16 cellular contexts compared by ENCODE assay signal in genomic region chrX:129462707-129463106, GRCh38.
DNase-seq lines count a peak whose midpoint lies in the region; TF ChIP-seq lines count a peak whose summit lies in the region.
"Had no signal": no experiment of that assay in that cellular context is flagged by ENCODE, and none has a peak within 500 bp of the region (broad histone marks: within the 10 kb centered on the region; RNA-seq: fewer than 3 reads in every experiment).

No MANE protein-coding gene starts in this region.

- H3K27ac ChIP-seq in MM.1S (ENCODE audit: low read length), result no peak overlapping the region
- H3K27ac ChIP-seq in neural progenitor cell, result no peak overlapping the region
- H3K27ac ChIP-seq: skin epidermis had no signal

- peak; percentile 36 for TF ChIP-seq CTCF in MM.1S (IDR thresholded peaks at IDR 0.05; ENCODE audit: low read length)
- peak; percentile 16 for TF ChIP-seq CTCF in choroid plexus epithelial cell (conservative IDR thresholded peaks at IDR 0.05; ENCODE audit: low read depth, low read length)
- peak; percentile 31 for TF ChIP-seq CTCF in neural progenitor cell (IDR thresholded peaks at IDR 0.05)
- no peak for TF ChIP-seq CTCF in GM20000 (IDR thresholded peaks at IDR 0.05; ENCODE audit: extremely low read depth, missing control alignments)

- H3K4me1 ChIP-seq in MM.1S (ENCODE audit: low read length) (peaks cover 6% of the 10 kb centered on the region), neural progenitor cell (no peaks in the 10 kb centered on the region)
- H3K4me1 ChIP-seq: HAP-1 had no signal

- no peaks in the 10 kb centered on the region for H3K9me3 Mint-ChIP-seq in neural progenitor cell
- H3K9me3 Mint-ChIP-seq: activated naive CD4-positive, alpha-beta T cell treated with anti-CD3 and anti-CD28 coated beads, Interleukin-2, amount 50 U/mL, for 24 hours; T-cell had no signal

- H3K79me2 ChIP-seq in MM.1S (ENCODE audit: low read length), result no peaks in the 10 kb centered on the region
- no peaks in the 10 kb centered on the region for H3K79me2 ChIP-seq in neural progenitor cell (ENCODE audit: low read depth)

- no peak overlapping the region for H3K4me2 ChIP-seq in MM.1S (ENCODE audit: low read depth, low read length)
- no peak overlapping the region for H3K4me2 ChIP-seq in neural progenitor cell

- H3F3A ChIP-seq in MM.1S (ENCODE audit: insufficient read depth, low read length) (peaks cover 8% of the 10 kb centered on the region; the same call in 1 of the 2 replicates), neural progenitor cell (ENCODE audit: low read depth) (no peaks in the 10 kb centered on the region)

- H3K4me3 Mint-ChIP-seq in neural progenitor cell, result no peak overlapping the region
- H3K4me3 Mint-ChIP-seq: activated naive CD4-positive, alpha-beta T cell treated with anti-CD3 and anti-CD28 coated beads, Interleukin-2, amount 50 U/mL, for 24 hours; T-cell had no signal

- H3K9me2 ChIP-seq in MM.1S (replicated peaks; ENCODE audit: insufficient read depth, low read length), result no peaks in the 10 kb centered on the region

- H3K36me3 ChIP-seq in MM.1S (replicated peaks; ENCODE audit: insufficient read depth, low read length) (no peaks in the 10 kb centered on the region), neural progenitor cell (peaks cover 19% of the 10 kb centered on the region)

- 0 out of 2 replicates have a peak overlapping the region, but pooled peaks have one; percentile 30 for H2AFZ ChIP-seq in MM.1S (ENCODE audit: low read length)
- no peak overlapping the region for H2AFZ ChIP-seq in neural progenitor cell (replicated peaks)

- no peak overlapping the region for H3K9ac ChIP-seq in MM.1S (ENCODE audit: low read length)
- H3K9ac ChIP-seq in neural progenitor cell, result no peak overlapping the region

- no peaks in the 10 kb centered on the region for H3K27me3 Mint-ChIP-seq in neural progenitor cell (ENCODE audit: insufficient read depth, low read depth)
- H3K27me3 Mint-ChIP-seq: activated naive CD4-positive, alpha-beta T cell treated with anti-CD3 and anti-CD28 coated beads, Interleukin-2, amount 50 U/mL, for 24 hours had no signal

- H4K20me1 ChIP-seq in MM.1S (ENCODE audit: insufficient read depth, low read length) (no peaks in the 10 kb centered on the region), neural progenitor cell (ENCODE audit: low read depth) (peaks cover 2% of the 10 kb centered on the region)

- H3K4me1 Mint-ChIP-seq in neural progenitor cell, result peaks cover 5% of the 10 kb centered on the region
- H3K4me1 Mint-ChIP-seq: activated naive CD4-positive, alpha-beta T cell treated with anti-CD3 and anti-CD28 coated beads, Interleukin-2, amount 50 U/mL, for 24 hours; T-cell had no signal

- peak; percentile 5 for DNase-seq in DMS 273 (lab: John Stamatoyannopoulos, UW; ENCODE audit: unreplicated experiment)
- DNase-seq in DMS 273 treated with DMSO at 0.1 percent for 48 hours (lab: John Stamatoyannopoulos, UW), result no peak
- DNase-seq in MM.1S, result peak; percentile 31
- no peak for DNase-seq in choroid plexus epithelial cell (ENCODE audit: low read depth)
- DNase-seq in neural progenitor cell (ENCODE audit: low spot score), result no peak
- DNase-seq in RPMI8226, result no peak
- no peak for DNase-seq in NCI-H524 treated with DMSO at 0.1 percent for 48 hours (lab: John Stamatoyannopoulos, UW)
- no peak for DNase-seq in GM20000 (ENCODE audit: low spot score)
- DNase-seq: 8988T, caudate nucleus, hypothalamus, Karpas-422, T-cell had no signal

- H3K9me3 ChIP-seq in MM.1S (replicated peaks; ENCODE audit: insufficient read depth, low read length) (no peaks in the 10 kb centered on the region), neural progenitor cell (ENCODE audit: low read depth) (no peaks in the 10 kb centered on the region)
- H3K9me3 ChIP-seq: HAP-1 had no signal

- no peak overlapping the region for H3K27ac Mint-ChIP-seq in neural progenitor cell
- H3K27ac Mint-ChIP-seq: activated naive CD4-positive, alpha-beta T cell treated with anti-CD3 and anti-CD28 coated beads, Interleukin-2, amount 50 U/mL, for 24 hours; T-cell had no signal

- peaks cover 32% of the 10 kb centered on the region for H3K36me3 Mint-ChIP-seq in neural progenitor cell
- H3K36me3 Mint-ChIP-seq: T-cell had no signal

- no peak overlapping the region for H3K4me3 ChIP-seq in MM.1S (ENCODE audit: low read length)
- no peak overlapping the region for H3K4me3 ChIP-seq in choroid plexus epithelial cell (ENCODE audit: low read depth, low read length)
- no peak overlapping the region for H3K4me3 ChIP-seq in neural progenitor cell
- H3K4me3 ChIP-seq: HAP-1, skin epidermis had no signal

- no peaks in the 10 kb centered on the region for H3K27me3 ChIP-seq in MM.1S (replicated peaks; ENCODE audit: insufficient read depth, low read length)
- H3K27me3 ChIP-seq in neural progenitor cell, result no peaks in the 10 kb centered on the region

Comparison
In these comparisons a context has a peak if more than half of its experiments do, and no peak if none do; other contexts are left out.
1. DNase-seq: peak in DMS 273 (single experiment) and MM.1S (single experiment); none in DMS 273 treated with DMSO at 0.1 percent for 48 hours (single experiment), choroid plexus epithelial cell (single experiment), neural progenitor cell (single experiment), RPMI8226 (single experiment), NCI-H524 treated with DMSO at 0.1 percent for 48 hours (single experiment) and GM20000 (single experiment).